18 cellular contexts compared by ENCODE assay signal in the genomic region with DNA sequence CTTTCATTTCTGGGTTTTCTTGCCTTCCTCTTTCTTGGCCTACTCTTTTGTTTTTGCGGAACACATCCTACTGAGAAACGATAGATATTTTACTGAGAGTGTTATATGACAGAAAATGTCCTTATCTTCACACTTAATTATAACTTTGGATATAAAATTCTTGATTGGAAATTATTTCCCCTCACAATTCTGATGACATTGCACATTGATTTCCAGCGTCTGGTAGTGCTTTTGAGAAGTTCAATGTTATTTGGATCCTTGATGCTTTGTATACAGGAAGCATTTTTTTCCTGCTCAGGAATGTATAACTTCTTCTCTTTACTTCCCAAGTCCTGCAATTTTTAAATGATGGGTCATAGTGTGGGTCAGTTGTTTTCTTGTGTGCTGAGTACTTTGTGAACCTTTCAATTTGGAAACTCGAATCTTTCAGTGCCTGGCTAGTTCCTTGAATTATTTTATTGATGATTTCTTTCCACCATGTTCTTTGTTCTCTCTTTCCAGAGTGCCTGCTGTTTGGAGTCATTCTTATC.
DNase-seq lines count a peak whose midpoint lies in the region; ATAC-seq and TF ChIP-seq lines count a peak whose summit lies in the region.
"Had no signal": no experiment of that assay in that cellular context is flagged by ENCODE, and none has a peak within 500 bp of the region (broad histone marks: within the 10 kb centered on the region; RNA-seq: fewer than 3 reads in every experiment).

No MANE protein-coding gene starts in this region.

- H3K36me3 Mint-ChIP-seq in endothelial cell (ENCODE audit: low read depth, unreplicated experiment), result no peaks in the 10 kb centered on the region
- H3K36me3 Mint-ChIP-seq: CD4-positive, alpha-beta memory T cell had no signal

- no peak overlapping the region for H3K4me3 ChIP-seq in AG10803 (ENCODE audit: low read length)
- H3K4me3 ChIP-seq in choroid plexus epithelial cell (ENCODE audit: low read depth, low read length), result no peak overlapping the region

- DNase-seq in AG10803 (ENCODE audit: low read depth), result peak; percentile 49
- DNase-seq in HCEC 1CT, result peak; percentile 26
- DNase-seq in choroid plexus epithelial cell (ENCODE audit: low read depth), result peak; percentile 52
- DNase-seq in iris pigment epithelial cell (ENCODE audit: low read depth), result peak; percentile 42
- DNase-seq in endothelial cell (ENCODE audit: low spot score), result no peak
- no peak for DNase-seq in NK-92 (lab: John Stamatoyannopoulos, UW; ENCODE audit: unreplicated experiment)
- no peak for DNase-seq in NOMO-1 (lab: John Stamatoyannopoulos, UW; ENCODE audit: unreplicated experiment in 2 of 2)
- DNase-seq: C1 segment of cervical spinal cord; CD4-positive, alpha-beta memory T cell; COR-L47; GF-D8; MM.1S; NCI-H2029; NCI-H446 treated with DMSO at 0.1 percent for 48 hours; NCI-H526; SHP77 had no signal

- H3K9me3 Mint-ChIP-seq in endothelial cell (ENCODE audit: unreplicated experiment), result no peaks in the 10 kb centered on the region

- H3K27ac Mint-ChIP-seq in endothelial cell (ENCODE audit: unreplicated experiment), result no peak overlapping the region
- H3K27ac Mint-ChIP-seq: CD4-positive, alpha-beta memory T cell had no signal

- no peak overlapping the region for H3K4me3 Mint-ChIP-seq in endothelial cell (ENCODE audit: unreplicated experiment)
- H3K4me3 Mint-ChIP-seq: CD4-positive, alpha-beta memory T cell had no signal

- TF ChIP-seq CTCF in AG10803 (conservative IDR thresholded peaks at IDR 0.05; ENCODE audit: low read length) (no peak), choroid plexus epithelial cell (conservative IDR thresholded peaks at IDR 0.05; ENCODE audit: low read depth, low read length) (no peak), endothelial cell (IDR thresholded peaks at IDR 0.05; ENCODE audit: unreplicated experiment) (no peak)

- no peaks in the 10 kb centered on the region for H3K27me3 Mint-ChIP-seq in endothelial cell (ENCODE audit: unreplicated experiment)

- no peaks in the 10 kb centered on the region for H3K4me1 Mint-ChIP-seq in endothelial cell (ENCODE audit: unreplicated experiment)
- H3K4me1 Mint-ChIP-seq: CD4-positive, alpha-beta memory T cell had no signal

- ATAC-seq in HG03521 (IDR thresholded peaks at IDR 0.05; ENCODE audit: unreplicated experiment), result no peak
- ATAC-seq: Panc1 had no signal

Comparison
In these comparisons a context has a peak if more than half of its experiments do, and no peak if none do; other contexts are left out.
1. DNase-seq: peak in AG10803 (single experiment), HCEC 1CT (single experiment), choroid plexus epithelial cell (single experiment) and iris pigment epithelial cell (single experiment); none in endothelial cell (single experiment), NK-92 (single experiment) and NOMO-1 (0 of 2).